ENCODE assay signal across 21 cellular contexts in genomic region chr1:183106166-183106565, GRCh38.
DNase-seq lines count a peak whose midpoint lies in the region; ATAC-seq and TF ChIP-seq lines count a peak whose summit lies in the region.
"Had no signal": no experiment of that assay in that cellular context is flagged by ENCODE, and none has a peak within 500 bp of the region (broad histone marks: within the 10 kb centered on the region; RNA-seq: fewer than 3 reads in every experiment).

No MANE protein-coding gene starts in this region.

- DNase-seq in EH (ENCODE audit: low read depth), result peak; percentile 85
- DNase-seq in SJSA1 (ENCODE audit: low read depth in 1 of 2, low spot score in 2 of 2), result no peak
- DNase-seq in fibroblast of lung (ENCODE audit: low read depth in 2 of 2), result peak; percentile 49 to 68
- no peak for DNase-seq in psoas muscle
- DNase-seq in NOMO-1 (lab: John Stamatoyannopoulos, UW; ENCODE audit: unreplicated experiment in 2 of 2), result no peak
- no peak for DNase-seq in naive thymus-derived CD4-positive, alpha-beta T cell
- DNase-seq: ACHN; Calu3; CD4-positive, alpha-beta T cell; DMS79; GF-D8; NCI-H1092; NCI-H345; NCI-H526 treated with DMSO at 0.1 percent for 48 hours; NK-92 treated with Interleukin-12 subunit alpha and Interleukin-12 subunit beta, amount 100 ng/mL, for 24 hours; PC-9 had no signal

- H3K27ac Mint-ChIP-seq in naive thymus-derived CD4-positive, alpha-beta T cell, result no peak overlapping the region
- H3K27ac Mint-ChIP-seq: B cell; CD4-positive, alpha-beta T cell had no signal

- H3K27ac ChIP-seq in SJSA1 (0 out of 2 replicates have a peak overlapping the region, but pooled peaks have one; percentile 10), fibroblast of lung (ENCODE audit: insufficient read depth, low read length) (peak overlapping the region; percentile 30), psoas muscle (peak overlapping the region; percentile 31)
- no peak overlapping the region for H3K27ac ChIP-seq in naive thymus-derived CD4-positive, alpha-beta T cell (ENCODE audit: low read depth, low read length)
- H3K27ac ChIP-seq: PC-9 had no signal

- H3K36me3 ChIP-seq in SJSA1 (peaks cover 54% of the 10 kb centered on the region), fibroblast of lung (ENCODE audit: control insufficient read depth, insufficient read depth, low read length) (peaks cover 7% of the 10 kb centered on the region), psoas muscle (ENCODE audit: insufficient read depth in 1 of 2, low read depth in 1 of 2) (peaks cover 0 to 13% of the 10 kb centered on the region in 2 donors)
- H3K36me3 ChIP-seq in naive thymus-derived CD4-positive, alpha-beta T cell (ENCODE audit: control insufficient read depth in 2 of 3, insufficient read depth in 3 of 3, low read length in 3 of 3), result no peaks in the 10 kb centered on the region

- ATAC-seq in psoas muscle (no peak), GM18907 (IDR thresholded peaks at IDR 0.05; ENCODE audit: unreplicated experiment) (no peak), HG03159 (IDR thresholded peaks at IDR 0.05; ENCODE audit: unreplicated experiment) (no peak)
- no peak for ATAC-seq in naive thymus-derived CD4-positive, alpha-beta T cell
- ATAC-seq: HCT116, K562 had no signal

- CTCF ChIA-PET in naive thymus-derived CD4-positive, alpha-beta T cell (lab: Charles Lee), result interaction anchor here (0.6 kb wide), 1 partner anchor 156 kb away, joined by 4 read pairs; no protein-coding TSS in a partner anchor

- no peaks in the 10 kb centered on the region for H4K20me1 ChIP-seq in fibroblast of lung (ENCODE audit: control insufficient read depth, extremely low read depth, insufficient read depth, low read length)

- H3K9ac ChIP-seq in fibroblast of lung (ENCODE audit: insufficient read depth, low read length), result no peak overlapping the region

- peaks cover 11 to 22% (median 20%) of the 10 kb centered on the region in 5 donors for H3K27me3 Mint-ChIP-seq in naive thymus-derived CD4-positive, alpha-beta T cell
- H3K27me3 Mint-ChIP-seq: B cell had no signal

- no peak overlapping the region for H2AFZ ChIP-seq in fibroblast of lung (ENCODE audit: low read length)
- H2AFZ ChIP-seq: PC-9 had no signal

- no peak overlapping the region for H3K4me3 Mint-ChIP-seq in naive thymus-derived CD4-positive, alpha-beta T cell
- H3K4me3 Mint-ChIP-seq: B cell; CD4-positive, alpha-beta T cell had no signal

- POLR2A ChIA-PET in naive thymus-derived CD4-positive, alpha-beta T cell (lab: Charles Lee), result interaction anchor here (0.6 kb wide), 1 partner anchor 129 kb away, joined by 3 read pairs; no protein-coding TSS in a partner anchor

- H3K4me1 ChIP-seq in SJSA1 (replicated peaks) (peaks cover 22% of the 10 kb centered on the region), fibroblast of lung (ENCODE audit: control insufficient read depth, extremely low read depth, insufficient read depth, low read length) (peaks cover 13% of the 10 kb centered on the region), psoas muscle (peaks cover 67% of the 10 kb centered on the region)
- no peaks in the 10 kb centered on the region for H3K4me1 ChIP-seq in naive thymus-derived CD4-positive, alpha-beta T cell (ENCODE audit: control insufficient read depth in 2 of 2, insufficient read depth in 2 of 2, low read length in 2 of 2)

- TF ChIP-seq CTCF in fibroblast of lung (conservative IDR thresholded peaks at IDR 0.05 in 1 of 2, IDR thresholded peaks at IDR 0.05 in 1 of 2; ENCODE audit: low read depth in 1 of 2, low read length in 2 of 2), result no peak
- TF ChIP-seq CTCF in psoas muscle (IDR thresholded peaks at IDR 0.05), result no peak

- no peaks in the 10 kb centered on the region for H3K4me1 Mint-ChIP-seq in naive thymus-derived CD4-positive, alpha-beta T cell

- 60 to 71% (median 64%) methylated on average over 4 of the region's 4 CpGs for WGBS in psoas muscle, 3 donors

- H3K79me2 ChIP-seq in fibroblast of lung (ENCODE audit: control insufficient read depth, insufficient read depth, low read length), result peaks cover 77% of the 10 kb centered on the region

- H3K4me2 ChIP-seq in fibroblast of lung (ENCODE audit: extremely low read depth, insufficient read depth, low read length), result peak overlapping the region; percentile 23
- H3K4me2 ChIP-seq: PC-9 had no signal

- no peak overlapping the region for H3K4me3 ChIP-seq in SJSA1
- no peak overlapping the region for H3K4me3 ChIP-seq in fibroblast of lung (replicated peaks in 1 of 4; ENCODE audit: control extremely low read depth in 1 of 4, insufficient read depth in 1 of 4, low read depth in 3 of 4, low read length in 4 of 4)
- H3K4me3 ChIP-seq in psoas muscle, result no peak overlapping the region
- no peak overlapping the region for H3K4me3 ChIP-seq in naive thymus-derived CD4-positive, alpha-beta T cell (ENCODE audit: low read length)
- H3K4me3 ChIP-seq: K562, PC-9 had no signal

- H3K9me3 ChIP-seq in SJSA1 (replicated peaks), result no peaks in the 10 kb centered on the region
- H3K9me3 ChIP-seq in fibroblast of lung (ENCODE audit: control insufficient read depth, insufficient read depth, low read depth, low read length), result no peaks in the 10 kb centered on the region
- no peaks in the 10 kb centered on the region for H3K9me3 ChIP-seq in psoas muscle
- no peaks in the 10 kb centered on the region for H3K9me3 ChIP-seq in naive thymus-derived CD4-positive, alpha-beta T cell (ENCODE audit: control insufficient read depth in 2 of 3, low read length in 3 of 3)

- intact Hi-C loops in psoas muscle (cut with DNase I), result loop anchor here in 1 of 2 donors (5.0 kb wide), 1 partner anchor 144 kb away; no protein-coding TSS in a partner anchor
- intact Hi-C loops in naive thymus-derived CD4-positive, alpha-beta T cell (cut with micrococcal nuclease), result no loop called here

- H3K36me3 Mint-ChIP-seq in naive thymus-derived CD4-positive, alpha-beta T cell, result no peaks in the 10 kb centered on the region

- H3K27me3 ChIP-seq in SJSA1 (replicated peaks) (no peaks in the 10 kb centered on the region), fibroblast of lung (ENCODE audit: control insufficient read depth, insufficient read depth, low read length) (no peaks in the 10 kb centered on the region), psoas muscle (ENCODE audit: insufficient read depth in 3 of 3, low read length in 2 of 3) (no peaks in the 10 kb centered on the region)
- no peaks in the 10 kb centered on the region for H3K27me3 ChIP-seq in naive thymus-derived CD4-positive, alpha-beta T cell (ENCODE audit: control insufficient read depth in 2 of 2, insufficient read depth in 2 of 2, low read length in 2 of 2)

- H3K9me3 Mint-ChIP-seq in naive thymus-derived CD4-positive, alpha-beta T cell, result no peaks in the 10 kb centered on the region
- H3K9me3 Mint-ChIP-seq: CD4-positive, alpha-beta T cell had no signal

Comparison
In these comparisons a context has a peak if more than half of its experiments do, and no peak if none do; other contexts are left out.
1. DNase-seq: peak in EH (single experiment) and fibroblast of lung (2 of 2); none in SJSA1 (0 of 2), psoas muscle (0 of 2), NOMO-1 (0 of 2) and naive thymus-derived CD4-positive, alpha-beta T cell (0 of 9).